ENCODE assay signal across 1 cellular context in the genomic region with DNA sequence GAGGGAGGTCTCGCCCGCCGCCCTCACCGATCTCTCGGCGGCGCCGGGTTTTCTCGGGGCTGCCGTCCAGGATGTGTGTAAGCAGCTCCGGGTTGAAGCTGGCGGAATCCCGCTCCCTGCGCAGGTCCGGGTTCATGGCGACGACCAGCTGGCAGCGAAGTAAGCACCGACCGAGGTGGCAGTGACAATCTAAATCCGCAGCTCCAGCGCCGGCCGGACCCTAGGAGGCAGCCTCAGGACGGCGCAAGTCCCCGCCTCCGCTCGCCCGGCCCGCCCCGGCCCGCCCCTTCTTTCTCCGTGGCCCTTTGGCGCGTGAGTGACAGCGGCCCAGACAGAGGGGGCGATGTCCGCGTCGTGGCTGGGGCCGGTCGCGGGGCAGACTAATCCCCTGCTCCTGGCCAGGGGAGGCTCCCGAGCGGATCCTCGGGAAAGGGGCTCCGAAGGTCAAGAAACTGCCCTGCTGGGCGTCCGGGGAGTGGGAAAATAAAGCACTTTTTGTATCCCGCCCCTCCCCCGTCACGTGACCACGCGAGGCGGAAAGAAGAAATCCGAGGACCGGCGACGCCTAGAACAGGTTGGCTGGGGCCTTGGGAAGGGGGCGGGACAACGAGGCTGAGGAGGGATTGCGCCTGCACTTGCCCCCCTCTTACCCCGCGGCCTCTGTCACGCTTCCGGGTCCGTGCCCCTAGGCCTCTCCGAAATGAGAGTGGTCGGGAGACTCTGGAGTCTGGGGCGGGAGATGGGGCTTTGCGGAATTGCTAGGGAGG.
TF ChIP-seq lines count a peak whose summit lies in the region.

A gene (minus strand): TSS at position 229 of the 767 bp plus-strand sequence. CDS start 93 bp downstream, at position 136.
A gene with protein sequence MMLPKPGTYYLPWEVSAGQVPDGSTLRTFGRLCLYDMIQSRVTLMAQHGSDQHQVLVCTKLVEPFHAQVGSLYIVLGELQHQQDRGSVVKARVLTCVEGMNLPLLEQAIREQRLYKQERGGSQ (plus strand): TSS at position 303 of the 767 bp plus-strand sequence. CDS start 6,953 bp downstream, outside the sequence.

TF ChIP-seq in HEK293, 187 proteins besides CTCF, POLR2A, EP300 and RAD21 (continued from another document and continues in another):
- no peak for TF ChIP-seq ZNF114 (tag by site-specific recombination; IDR thresholded peaks at IDR 0.05)
- no peak for TF ChIP-seq ZNF184 (tag by site-specific recombination; IDR thresholded peaks at IDR 0.05)
- TF ChIP-seq ZNF610 (tag by site-specific recombination; IDR thresholded peaks at IDR 0.05; ENCODE audit: borderline replicate concordance): 0 out of 2 replicates have a peak, but pooled peaks have one; percentile 55
- TF ChIP-seq GLIS2 (tag by site-specific recombination; IDR thresholded peaks at IDR 0.05): peak; percentile 63
- TF ChIP-seq, protein P1, sequence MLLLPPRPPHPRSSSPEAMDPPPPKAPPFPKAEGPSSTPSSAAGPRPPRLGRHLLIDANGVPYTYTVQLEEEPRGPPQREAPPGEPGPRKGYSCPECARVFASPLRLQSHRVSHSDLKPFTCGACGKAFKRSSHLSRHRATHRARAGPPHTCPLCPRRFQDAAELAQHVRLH (tag by site-specific recombination; IDR thresholded peaks at IDR 0.05): peak; percentile 86
- TF ChIP-seq ZNF530 (tag by site-specific recombination; IDR thresholded peaks at IDR 0.05; ENCODE audit: low read depth): no peak
- peak; percentile 78 for TF ChIP-seq KLF10 (tag by site-specific recombination; IDR thresholded peaks at IDR 0.05)
- no peak for TF ChIP-seq ZNF350 (tag by site-specific recombination; IDR thresholded peaks at IDR 0.05)
- TF ChIP-seq ZNF76 (tag by site-specific recombination; IDR thresholded peaks at IDR 0.05; ENCODE audit: borderline replicate concordance, low read depth): peak; percentile 88
- 0 out of 2 replicates have a peak, but pooled peaks have one; percentile 12 for TF ChIP-seq ZNF423 (tag by site-specific recombination; IDR thresholded peaks at IDR 0.05)
- no peak for TF ChIP-seq ZSCAN23 (tag by site-specific recombination; IDR thresholded peaks at IDR 0.05)
- TF ChIP-seq ZNF174 (tag by site-specific recombination; IDR thresholded peaks at IDR 0.05): no peak
- TF ChIP-seq ZNF549 (tag by site-specific recombination; IDR thresholded peaks at IDR 0.05): no peak
- no peak for TF ChIP-seq ZNF544 (tag by site-specific recombination; IDR thresholded peaks at IDR 0.05)
- TF ChIP-seq, protein P2, sequence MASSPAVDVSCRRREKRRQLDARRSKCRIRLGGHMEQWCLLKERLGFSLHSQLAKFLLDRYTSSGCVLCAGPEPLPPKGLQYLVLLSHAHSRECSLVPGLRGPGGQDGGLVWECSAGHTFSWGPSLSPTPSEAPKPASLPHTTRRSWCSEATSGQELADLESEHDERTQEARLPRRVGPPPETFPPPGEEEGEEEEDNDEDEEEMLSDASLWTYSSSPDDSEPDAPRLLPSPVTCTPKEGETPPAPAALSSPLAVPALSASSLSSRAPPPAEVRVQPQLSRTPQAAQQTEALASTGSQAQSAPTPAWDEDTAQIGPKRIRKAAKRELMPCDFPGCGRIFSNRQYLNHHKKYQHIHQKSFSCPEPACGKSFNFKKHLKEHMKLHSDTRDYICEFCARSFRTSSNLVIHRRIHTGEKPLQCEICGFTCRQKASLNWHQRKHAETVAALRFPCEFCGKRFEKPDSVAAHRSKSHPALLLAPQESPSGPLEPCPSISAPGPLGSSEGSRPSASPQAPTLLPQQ (tag by site-specific recombination; IDR thresholded peaks at IDR 0.05): 0 out of 2 replicates have a peak, but pooled peaks have one; percentile 22
- TF ChIP-seq TCF7L2 (IDR thresholded peaks at IDR 0.05; ENCODE audit: borderline replicate concordance, low read depth, low read length): no peak
- TF ChIP-seq KLF9 (tag by site-specific recombination; IDR thresholded peaks at IDR 0.05; ENCODE audit: low read depth): peak; percentile 88
- TF ChIP-seq, protein P3, sequence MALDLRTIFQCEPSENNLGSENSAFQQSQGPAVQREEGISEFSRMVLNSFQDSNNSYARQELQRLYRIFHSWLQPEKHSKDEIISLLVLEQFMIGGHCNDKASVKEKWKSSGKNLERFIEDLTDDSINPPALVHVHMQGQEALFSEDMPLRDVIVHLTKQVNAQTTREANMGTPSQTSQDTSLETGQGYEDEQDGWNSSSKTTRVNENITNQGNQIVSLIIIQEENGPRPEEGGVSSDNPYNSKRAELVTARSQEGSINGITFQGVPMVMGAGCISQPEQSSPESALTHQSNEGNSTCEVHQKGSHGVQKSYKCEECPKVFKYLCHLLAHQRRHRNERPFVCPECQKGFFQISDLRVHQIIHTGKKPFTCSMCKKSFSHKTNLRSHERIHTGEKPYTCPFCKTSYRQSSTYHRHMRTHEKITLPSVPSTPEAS (tag by site-specific recombination; IDR thresholded peaks at IDR 0.05): no peak
- TF ChIP-seq, protein P4, sequence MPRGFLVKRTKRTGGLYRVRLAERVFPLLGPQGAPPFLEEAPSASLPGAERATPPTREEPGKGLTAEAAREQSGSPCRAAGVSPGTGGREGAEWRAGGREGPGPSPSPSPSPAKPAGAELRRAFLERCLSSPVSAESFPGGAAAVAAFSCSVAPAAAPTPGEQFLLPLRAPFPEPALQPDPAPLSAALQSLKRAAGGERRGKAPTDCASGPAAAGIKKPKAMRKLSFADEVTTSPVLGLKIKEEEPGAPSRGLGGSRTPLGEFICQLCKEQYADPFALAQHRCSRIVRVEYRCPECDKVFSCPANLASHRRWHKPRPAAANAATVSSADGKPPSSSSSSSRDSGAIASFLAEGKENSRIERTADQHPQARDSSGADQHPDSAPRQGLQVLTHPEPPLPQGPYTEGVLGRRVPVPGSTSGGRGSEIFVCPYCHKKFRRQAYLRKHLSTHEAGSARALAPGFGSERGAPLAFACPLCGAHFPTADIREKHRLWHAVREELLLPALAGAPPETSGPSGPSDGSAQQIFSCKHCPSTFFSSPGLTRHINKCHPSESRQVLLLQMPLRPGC (tag by site-specific recombination; IDR thresholded peaks at IDR 0.05): no peak
- no peak for TF ChIP-seq HOXD13 (CRISPR knock-in tag; IDR thresholded peaks at IDR 0.05; ENCODE audit: borderline replicate concordance)
- TF ChIP-seq ZBTB1 (tag by site-specific recombination; IDR thresholded peaks at IDR 0.05): no peak
- TF ChIP-seq ZNF501 (tag by site-specific recombination; IDR thresholded peaks at IDR 0.05): peak; percentile 59; the same call in 1 of the 2 replicates
- TF ChIP-seq, protein P5, sequence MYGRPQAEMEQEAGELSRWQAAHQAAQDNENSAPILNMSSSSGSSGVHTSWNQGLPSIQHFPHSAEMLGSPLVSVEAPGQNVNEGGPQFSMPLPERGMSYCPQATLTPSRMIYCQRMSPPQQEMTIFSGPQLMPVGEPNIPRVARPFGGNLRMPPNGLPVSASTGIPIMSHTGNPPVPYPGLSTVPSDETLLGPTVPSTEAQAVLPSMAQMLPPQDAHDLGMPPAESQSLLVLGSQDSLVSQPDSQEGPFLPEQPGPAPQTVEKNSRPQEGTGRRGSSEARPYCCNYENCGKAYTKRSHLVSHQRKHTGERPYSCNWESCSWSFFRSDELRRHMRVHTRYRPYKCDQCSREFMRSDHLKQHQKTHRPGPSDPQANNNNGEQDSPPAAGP (tag by site-specific recombination; IDR thresholded peaks at IDR 0.05): peak; percentile 90
- TF ChIP-seq ZNF302 (tag by site-specific recombination; IDR thresholded peaks at IDR 0.05; ENCODE audit: low read depth): no peak
- TF ChIP-seq, protein P6, sequence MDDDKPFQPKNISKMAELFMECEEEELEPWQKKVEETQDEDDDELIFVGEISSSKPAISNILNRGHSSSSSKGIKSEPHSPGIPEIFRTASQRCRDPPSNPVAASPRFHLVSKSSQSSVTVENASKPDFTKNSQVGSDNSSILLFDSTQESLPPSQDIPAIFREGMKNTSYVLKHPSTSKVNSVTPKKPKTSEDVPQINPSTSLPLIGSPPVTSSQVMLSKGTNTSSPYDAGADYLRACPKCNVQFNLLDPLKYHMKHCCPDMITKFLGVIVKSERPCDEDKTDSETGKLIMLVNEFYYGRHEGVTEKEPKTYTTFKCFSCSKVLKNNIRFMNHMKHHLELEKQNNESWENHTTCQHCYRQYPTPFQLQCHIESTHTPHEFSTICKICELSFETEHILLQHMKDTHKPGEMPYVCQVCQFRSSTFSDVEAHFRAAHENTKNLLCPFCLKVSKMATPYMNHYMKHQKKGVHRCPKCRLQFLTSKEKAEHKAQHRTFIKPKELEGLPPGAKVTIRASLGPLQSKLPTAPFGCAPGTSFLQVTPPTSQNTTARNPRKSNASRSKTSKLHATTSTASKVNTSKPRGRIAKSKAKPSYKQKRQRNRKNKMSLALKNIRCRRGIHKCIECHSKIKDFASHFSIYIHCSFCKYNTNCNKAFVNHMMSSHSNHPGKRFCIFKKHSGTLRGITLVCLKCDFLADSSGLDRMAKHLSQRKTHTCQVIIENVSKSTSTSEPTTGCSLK (tag by site-specific recombination; IDR thresholded peaks at IDR 0.05): no peak
- no peak for TF ChIP-seq ZNF624 (tag by site-specific recombination; IDR thresholded peaks at IDR 0.05)
- no peak for TF ChIP-seq ZNF521 (tag by site-specific recombination; IDR thresholded peaks at IDR 0.05)
- no peak for TF ChIP-seq ZNF664 (tag by site-specific recombination; IDR thresholded peaks at IDR 0.05)
- TF ChIP-seq ZFP69B (tag by site-specific recombination; IDR thresholded peaks at IDR 0.05): no peak
- peak; percentile 90 for TF ChIP-seq KLF16 (tag by site-specific recombination; IDR thresholded peaks at IDR 0.05)
- no peak for TF ChIP-seq ZNF776 (tag by site-specific recombination; IDR thresholded peaks at IDR 0.05; ENCODE audit: borderline replicate concordance)
- 0 out of 2 replicates have a peak, but pooled peaks have one; percentile 45 for TF ChIP-seq ZNF24 (tag by site-specific recombination; IDR thresholded peaks at IDR 0.05)
- peak; percentile 77; the same call in 1 of the 2 replicates for TF ChIP-seq ZSCAN30 (tag by site-specific recombination; IDR thresholded peaks at IDR 0.05)
- TF ChIP-seq, protein P7, sequence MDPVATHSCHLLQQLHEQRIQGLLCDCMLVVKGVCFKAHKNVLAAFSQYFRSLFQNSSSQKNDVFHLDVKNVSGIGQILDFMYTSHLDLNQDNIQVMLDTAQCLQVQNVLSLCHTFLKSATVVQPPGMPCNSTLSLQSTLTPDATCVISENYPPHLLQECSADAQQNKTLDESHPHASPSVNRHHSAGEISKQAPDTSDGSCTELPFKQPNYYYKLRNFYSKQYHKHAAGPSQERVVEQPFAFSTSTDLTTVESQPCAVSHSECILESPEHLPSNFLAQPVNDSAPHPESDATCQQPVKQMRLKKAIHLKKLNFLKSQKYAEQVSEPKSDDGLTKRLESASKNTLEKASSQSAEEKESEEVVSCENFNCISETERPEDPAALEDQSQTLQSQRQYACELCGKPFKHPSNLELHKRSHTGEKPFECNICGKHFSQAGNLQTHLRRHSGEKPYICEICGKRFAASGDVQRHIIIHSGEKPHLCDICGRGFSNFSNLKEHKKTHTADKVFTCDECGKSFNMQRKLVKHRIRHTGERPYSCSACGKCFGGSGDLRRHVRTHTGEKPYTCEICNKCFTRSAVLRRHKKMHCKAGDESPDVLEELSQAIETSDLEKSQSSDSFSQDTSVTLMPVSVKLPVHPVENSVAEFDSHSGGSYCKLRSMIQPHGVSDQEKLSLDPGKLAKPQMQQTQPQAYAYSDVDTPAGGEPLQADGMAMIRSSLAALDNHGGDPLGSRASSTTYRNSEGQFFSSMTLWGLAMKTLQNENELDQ (tag by site-specific recombination; IDR thresholded peaks at IDR 0.05; ENCODE audit: low read depth): no peak
- TF ChIP-seq ZNF600 (tag by site-specific recombination; IDR thresholded peaks at IDR 0.05): peak; percentile 44
- peak; percentile 85; the same call in 1 of the 2 replicates for TF ChIP-seq ZNF777 (tag by site-specific recombination; IDR thresholded peaks at IDR 0.05; ENCODE audit: borderline replicate concordance)
- peak; percentile 52 for TF ChIP-seq ZBTB21 (tag by site-specific recombination; IDR thresholded peaks at IDR 0.05)
- TF ChIP-seq ZNF133 (tag by site-specific recombination; IDR thresholded peaks at IDR 0.05): no peak
- peak; percentile 34 for TF ChIP-seq ZBTB17 (tag by site-specific recombination; IDR thresholded peaks at IDR 0.05)
- TF ChIP-seq ZNF366 (tag by site-specific recombination; conservative IDR thresholded peaks at IDR 0.05): peak; percentile 50; the same call in 1 of the 2 replicates
- peak; percentile 41; the same call in 1 of the 2 replicates for TF ChIP-seq OSR2 (tag by site-specific recombination; IDR thresholded peaks at IDR 0.05)
- no peak for TF ChIP-seq ZNF140 (tag by site-specific recombination; IDR thresholded peaks at IDR 0.05)
- no peak for TF ChIP-seq SETDB1 (IDR thresholded peaks at IDR 0.05; ENCODE audit: insufficient read length, low read length)
- TF ChIP-seq, protein P8, sequence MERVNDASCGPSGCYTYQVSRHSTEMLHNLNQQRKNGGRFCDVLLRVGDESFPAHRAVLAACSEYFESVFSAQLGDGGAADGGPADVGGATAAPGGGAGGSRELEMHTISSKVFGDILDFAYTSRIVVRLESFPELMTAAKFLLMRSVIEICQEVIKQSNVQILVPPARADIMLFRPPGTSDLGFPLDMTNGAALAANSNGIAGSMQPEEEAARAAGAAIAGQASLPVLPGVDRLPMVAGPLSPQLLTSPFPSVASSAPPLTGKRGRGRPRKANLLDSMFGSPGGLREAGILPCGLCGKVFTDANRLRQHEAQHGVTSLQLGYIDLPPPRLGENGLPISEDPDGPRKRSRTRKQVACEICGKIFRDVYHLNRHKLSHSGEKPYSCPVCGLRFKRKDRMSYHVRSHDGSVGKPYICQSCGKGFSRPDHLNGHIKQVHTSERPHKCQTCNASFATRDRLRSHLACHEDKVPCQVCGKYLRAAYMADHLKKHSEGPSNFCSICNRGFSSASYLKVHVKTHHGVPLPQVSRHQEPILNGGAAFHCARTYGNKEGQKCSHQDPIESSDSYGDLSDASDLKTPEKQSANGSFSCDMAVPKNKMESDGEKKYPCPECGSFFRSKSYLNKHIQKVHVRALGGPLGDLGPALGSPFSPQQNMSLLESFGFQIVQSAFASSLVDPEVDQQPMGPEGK (tag by site-specific recombination; IDR thresholded peaks at IDR 0.05): peak; percentile 99
- no peak for TF ChIP-seq ZNF677 (tag by site-specific recombination; IDR thresholded peaks at IDR 0.05)
- 0 out of 2 replicates have a peak, but pooled peaks have one; percentile 10 for TF ChIP-seq ZNF19 (tag by site-specific recombination; IDR thresholded peaks at IDR 0.05; ENCODE audit: low read depth)
- TF ChIP-seq WT1 (tag by site-specific recombination; IDR thresholded peaks at IDR 0.05): peak; percentile 85
- TF ChIP-seq KLF8 (tag by site-specific recombination; IDR thresholded peaks at IDR 0.05): peak; percentile 92
- no peak for TF ChIP-seq ZNF707 (tag by site-specific recombination; IDR thresholded peaks at IDR 0.05)
- TF ChIP-seq ZNF510 (tag by site-specific recombination; IDR thresholded peaks at IDR 0.05; ENCODE audit: insufficient replicate concordance): no peak
- peak; percentile 38 for TF ChIP-seq EGR2 (tag by site-specific recombination; IDR thresholded peaks at IDR 0.05; ENCODE audit: low read depth)
- TF ChIP-seq ZFP41 (tag by site-specific recombination; IDR thresholded peaks at IDR 0.05; ENCODE audit: borderline replicate concordance): no peak
